8 cellular contexts compared by ENCODE assay signal in genomic region chr22:37121887-37122591, GRCh38. TPM values are rescaled to one million over a fixed set of nuclear protein-coding genes. Genes with fewer than 3 reads are reported as not detected.
DNase-seq lines count a peak whose midpoint lies in the region; ATAC-seq and TF ChIP-seq lines count a peak whose summit lies in the region.

No MANE protein-coding gene starts in this region.

- TF ChIP-seq CTCF in GM13977 (IDR thresholded peaks at IDR 0.05; ENCODE audit: extremely low read depth, insufficient read depth, missing control alignments): no peak

- peak; percentile 86 for ATAC-seq in HG02642 (IDR thresholded peaks at IDR 0.05; ENCODE audit: poor library complexity, unreplicated experiment)

- DNase-seq in GM13977 (ENCODE audit: low spot score): peak; percentile 86
- DNase-seq in NK-92 treated with Interleukin-12 subunit alpha and Interleukin-12 subunit beta, amount 100 ng/mL, for 24 hours (lab: John Stamatoyannopoulos, UW): peak; percentile 85
- peak; percentile 76 to 87 for DNase-seq in activated T-helper 1 cell treated with anti-CD3 and anti-CD28 coated beads, Interleukin-2, amount 50 U/mL, for 16 hours (ENCODE audit: low read depth in 1 of 2, low spot score in 1 of 2)
- DNase-seq in islet precursor cell: peak; percentile 78
- peak; percentile 83 to 96 for DNase-seq in stimulated activated CD8-positive, alpha-beta memory T cell treated with anti-CD3 and anti-CD28 coated beads, Interleukin-7, amount 100 ng/mL, for 48 hours (ENCODE audit: extremely low read depth in 1 of 2, low read depth in 1 of 2)
- DNase-seq in cardiac septum (ENCODE audit: low spot score): no peak
- DNase-seq in posterior vena cava (ENCODE audit: low spot score): no peak

- in situ Hi-C loops in GM13977 (cut with MboI; ENCODE audit: low pct_unique_long_range_greater_than_20kb, low sequenced_read_pairs, unreplicated experiment): no loop called here

- intact Hi-C loops in cardiac septum (cut with DNase I): no loop called here
- intact Hi-C loops in posterior vena cava (cut with DNase I): no loop called here

RNA-seq across cellular contexts. Expression of gene TMPRSS6, which starts 12.5 kb away (rescaled TPM):
- not detected for total RNA-seq in cardiac septum
- not detected for total RNA-seq in posterior vena cava

RNA-seq across cellular contexts. Expression of gene IL2RB, which starts 27.7 kb away (rescaled TPM):
- total RNA-seq in cardiac septum (0.51 TPM), posterior vena cava (1 to 10 TPM; 1.2 to 1.3 TPM)

Comparison
In these comparisons a context has a peak if more than half of its experiments do, and no peak if none do; other contexts are left out.
1. DNase-seq: peak in GM13977 (single experiment), NK-92 treated with Interleukin-12 subunit alpha and Interleukin-12 subunit beta, amount 100 ng/mL, for 24 hours (single experiment), activated T-helper 1 cell treated with anti-CD3 and anti-CD28 coated beads, Interleukin-2, amount 50 U/mL, for 16 hours (2 of 2), islet precursor cell (single experiment) and stimulated activated CD8-positive, alpha-beta memory T cell treated with anti-CD3 and anti-CD28 coated beads, Interleukin-7, amount 100 ng/mL, for 48 hours (2 of 2); none in cardiac septum (single experiment) and posterior vena cava (single experiment).